In genomic region chr13:21150013-21150412, GRCh38 we compare ENCODE assay signal across 25 cellular contexts. TPM values are rescaled to one million over a fixed set of nuclear protein-coding genes. Genes with fewer than 3 reads are reported as not detected.
DNase-seq lines count a peak whose midpoint lies in the region; ATAC-seq, FAIRE-seq and TF ChIP-seq lines count a peak whose summit lies in the region.
"Had no signal": no experiment of that assay in that cellular context is flagged by ENCODE, and none has a peak within 500 bp of the region (broad histone marks: within the 10 kb centered on the region; RNA-seq: fewer than 3 reads in every experiment).

No MANE protein-coding gene starts in this region.

- no peak overlapping the region for H4K91ac ChIP-seq in mesenchymal stem cell (ENCODE audit: low read length)

- peaks cover 10 to 40% of the 10 kb centered on the region in 2 experiments for H3K36me3 ChIP-seq in mesenchymal stem cell (ENCODE audit: control insufficient read depth in 1 of 2, insufficient read depth in 2 of 2, low read depth in 1 of 2, low read length in 2 of 2)

- no peak overlapping the region for H3K27ac ChIP-seq in mesenchymal stem cell (ENCODE audit: low read length, poor library complexity, severe bottlenecking)
- H3K27ac ChIP-seq: esophagus squamous epithelium, tibial nerve had no signal

- no peak overlapping the region for H3K23ac ChIP-seq in mesenchymal stem cell (ENCODE audit: low read length in 2 of 2)

- WGBS in mesenchymal stem cell, result no CpG with 5 or more reads among the region's 1 CpG

- H3K4me1 Mint-ChIP-seq in activated T-cell treated with anti-CD3 and anti-CD28 coated beads, Interleukin-2, amount 50 U/mL, for 72 hours (ENCODE audit: low read depth), result peaks cover under 1% of the 10 kb centered on the region

- H3K27ac Mint-ChIP-seq in activated T-cell treated with anti-CD3 and anti-CD28 coated beads, Interleukin-2, amount 50 U/mL, for 72 hours, result peak overlapping the region; percentile 80
- H3K27ac Mint-ChIP-seq: activated CD8-positive, alpha-beta memory T cell treated with anti-CD3 and anti-CD28 coated beads, Interleukin-2, amount 10 ng/mL, durations not matched to agents 7 days and 5 days; CD4-positive, CD25-positive, alpha-beta regulatory T cell; effector memory CD8-positive, alpha-beta T cell; natural killer cell treated with Interleukin-12 subunit alpha and Interleukin-12 subunit beta and Interleukin-15 and Interleukin-18, amount 100 ng/mL, for 72 hours; progenitor cell of endocrine pancreas; stimulated activated naive CD8-positive, alpha-beta T cell treated with anti-CD3 and anti-CD28 coated beads, Interleukin-15, Interleukin-2, amounts not matched to agents 100 ng/mL and 50 ng/mL, for 24 hours had no signal

- no peak overlapping the region for H2BK120ac ChIP-seq in mesenchymal stem cell (ENCODE audit: low read depth, low read length)

- no peak overlapping the region for H3K9ac ChIP-seq in mesenchymal stem cell (ENCODE audit: low read length)

- no peak overlapping the region for H3K4me3 Mint-ChIP-seq in activated T-cell treated with anti-CD3 and anti-CD28 coated beads, Interleukin-2, amount 50 U/mL, for 72 hours
- H3K4me3 Mint-ChIP-seq: activated CD8-positive, alpha-beta memory T cell treated with anti-CD3 and anti-CD28 coated beads, Interleukin-2, amount 10 ng/mL, durations not matched to agents 7 days and 5 days; CD4-positive, CD25-positive, alpha-beta regulatory T cell; effector memory CD8-positive, alpha-beta T cell; natural killer cell treated with Interleukin-12 subunit alpha and Interleukin-12 subunit beta and Interleukin-15 and Interleukin-18, amount 100 ng/mL, for 72 hours; stimulated activated naive CD8-positive, alpha-beta T cell treated with anti-CD3 and anti-CD28 coated beads, Interleukin-15, Interleukin-2, amounts not matched to agents 100 ng/mL and 50 ng/mL, for 24 hours had no signal

- no peak overlapping the region for H3K4me3 ChIP-seq in mesenchymal stem cell (ENCODE audit: insufficient read depth in 1 of 2, low read depth in 1 of 2, low read length in 2 of 2)
- H3K4me3 ChIP-seq: esophagus squamous epithelium, tibial nerve had no signal

- no peak overlapping the region for H2AFZ ChIP-seq in mesenchymal stem cell (ENCODE audit: low read depth, low read length)

- H3K4me1 ChIP-seq in mesenchymal stem cell (ENCODE audit: control insufficient read depth, insufficient read depth, low read depth, low read length), result no peaks in the 10 kb centered on the region

- H3K4ac ChIP-seq in mesenchymal stem cell (ENCODE audit: low read depth in 1 of 2, low read length in 2 of 2), result no peak overlapping the region

- peaks cover 5 to 11% of the 10 kb centered on the region in 2 donors for H3K36me3 Mint-ChIP-seq in activated T-cell treated with anti-CD3 and anti-CD28 coated beads, Interleukin-2, amount 50 U/mL, for 72 hours (ENCODE audit: insufficient read depth in 2 of 2)

- no peaks in the 10 kb centered on the region for H3K27me3 ChIP-seq in mesenchymal stem cell (ENCODE audit: control insufficient read depth in 1 of 2, insufficient read depth in 1 of 2, low read length in 2 of 2)
- H3K27me3 ChIP-seq: esophagus squamous epithelium, tibial nerve had no signal

- no peak for ATAC-seq in activated T-cell treated with anti-CD3 and anti-CD28 coated beads, Interleukin-2, amount 50 U/mL, for 72 hours (replicated peaks in 1 of 2)
- ATAC-seq in GM19351 (IDR thresholded peaks at IDR 0.05; ENCODE audit: unreplicated experiment), result peak; percentile 6
- ATAC-seq in HG03460 (IDR thresholded peaks at IDR 0.05; ENCODE audit: unreplicated experiment), result no peak
- ATAC-seq: effector memory CD8-positive, alpha-beta T cell; natural killer cell treated with Interleukin-12 subunit alpha and Interleukin-12 subunit beta and Interleukin-15 and Interleukin-18, amount 100 ng/mL, for 72 hours had no signal

- DNase-seq in activated T-cell treated with anti-CD3 and anti-CD28 coated beads, Interleukin-2, amount 50 U/mL, for 72 hours, result no peak
- no peak for DNase-seq in activated T-cell treated with anti-CD3 and anti-CD28 coated beads, Interleukin-2, amount 50 U/mL, for 1 hour
- DNase-seq in OCI-M1 (lab: John Stamatoyannopoulos, UW) (peak; percentile 26), mesenchymal stem cell (peak; percentile 31), D721Med (ENCODE audit: insufficient read length, low spot score) (no peak), superior temporal gyrus (ENCODE audit: extremely low spot score) (no peak)
- DNase-seq: activated CD8-positive, alpha-beta memory T cell treated with anti-CD3 and anti-CD28 coated beads, Interleukin-2, amount 10 ng/mL, durations not matched to agents 7 days and 5 days; activated gamma-delta T cell; CD4-positive, CD25-positive, alpha-beta regulatory T cell; cerebellar nuclear complex; DMS 273 treated with DMSO at 0.1 percent for 48 hours; effector memory CD8-positive, alpha-beta T cell; esophagus squamous epithelium; mesendoderm; NCI-H2081 treated with DMSO at 0.1 percent for 48 hours; NCI-H510A treated with DMSO at 0.1 percent for 48 hours; stimulated activated CD4-positive, alpha-beta T cell treated with anti-CD3 and anti-CD28 coated beads, Interleukin-2, amount 100 ng/mL, for 48 hours; SW 1271 had no signal

- FAIRE-seq in D721Med (lab: Jason Lieb, UNC), result no peak
- FAIRE-seq: G401.6 had no signal

- no peak overlapping the region for H2BK5ac ChIP-seq in mesenchymal stem cell (ENCODE audit: low read depth, low read length, poor library complexity, severe bottlenecking)

- H3K79me1 ChIP-seq in mesenchymal stem cell (replicated peaks; ENCODE audit: low read length, poor library complexity, severe bottlenecking), result peaks cover 2% of the 10 kb centered on the region

- H3K9me3 Mint-ChIP-seq in activated T-cell treated with anti-CD3 and anti-CD28 coated beads, Interleukin-2, amount 50 U/mL, for 72 hours, result no peaks in the 10 kb centered on the region
- H3K9me3 Mint-ChIP-seq: CD4-positive, CD25-positive, alpha-beta regulatory T cell; effector memory CD8-positive, alpha-beta T cell; natural killer cell treated with Interleukin-12 subunit alpha and Interleukin-12 subunit beta and Interleukin-15 and Interleukin-18, amount 100 ng/mL, for 72 hours; stimulated activated naive CD8-positive, alpha-beta T cell treated with anti-CD3 and anti-CD28 coated beads, Interleukin-15, Interleukin-2, amounts not matched to agents 100 ng/mL and 50 ng/mL, for 24 hours had no signal

- H3K27me3 Mint-ChIP-seq in activated T-cell treated with anti-CD3 and anti-CD28 coated beads, Interleukin-2, amount 50 U/mL, for 72 hours (ENCODE audit: low read depth), result no peaks in the 10 kb centered on the region
- H3K27me3 Mint-ChIP-seq: activated CD8-positive, alpha-beta memory T cell treated with anti-CD3 and anti-CD28 coated beads, Interleukin-2, amount 10 ng/mL, durations not matched to agents 7 days and 5 days; CD4-positive, CD25-positive, alpha-beta regulatory T cell; effector memory CD8-positive, alpha-beta T cell; natural killer cell treated with Interleukin-12 subunit alpha and Interleukin-12 subunit beta and Interleukin-15 and Interleukin-18, amount 100 ng/mL, for 72 hours; progenitor cell of endocrine pancreas; stimulated activated naive CD8-positive, alpha-beta T cell treated with anti-CD3 and anti-CD28 coated beads, Interleukin-15, Interleukin-2, amounts not matched to agents 100 ng/mL and 50 ng/mL, for 24 hours had no signal

- no peak overlapping the region for H4K8ac ChIP-seq in mesenchymal stem cell (ENCODE audit: low read length)

- H3K14ac ChIP-seq in mesenchymal stem cell (ENCODE audit: low read length in 2 of 2), result no peak overlapping the region

- no peak overlapping the region for H3K18ac ChIP-seq in mesenchymal stem cell (ENCODE audit: low read depth in 1 of 2, low read length in 2 of 2)

- no peaks in the 10 kb centered on the region for H3K9me3 ChIP-seq in mesenchymal stem cell (ENCODE audit: control insufficient read depth, low read length)
- H3K9me3 ChIP-seq: esophagus squamous epithelium, tibial nerve had no signal

- H2AK5ac ChIP-seq in mesenchymal stem cell (ENCODE audit: low read length, severe bottlenecking), result no peak overlapping the region

- H2BK15ac ChIP-seq in mesenchymal stem cell (ENCODE audit: low read depth, poor library complexity, severe bottlenecking), result no peak overlapping the region

- H2BK12ac ChIP-seq in mesenchymal stem cell (ENCODE audit: low read length in 2 of 2), result no peak overlapping the region

- no peak overlapping the region for H3K4me2 ChIP-seq in mesenchymal stem cell (ENCODE audit: low read length, poor library complexity, severe bottlenecking)

- TF ChIP-seq CTCF in D721Med (IDR thresholded peaks at IDR 0.05; ENCODE audit: insufficient read depth, missing control alignments), result no peak

RNA-seq across cellular contexts. Expression of gene SAP18, which starts 10.1 kb away (rescaled TPM):
- 100 to 1,000 TPM; 255 to 274 TPM for total RNA-seq in activated T-cell treated with anti-CD3 and anti-CD28 coated beads, Interleukin-2, amount 50 U/mL, for 72 hours
- polyA plus RNA-seq in mesenchymal stem cell (2013, experiment 1 of 2), result 156 TPM
- 163 TPM for polyA plus RNA-seq in mesenchymal stem cell (2013, experiment 2 of 2)

RNA-seq across cellular contexts. Expression of gene SKA3, which starts 26.3 kb away (rescaled TPM):
- total RNA-seq in activated T-cell treated with anti-CD3 and anti-CD28 coated beads, Interleukin-2, amount 50 U/mL, for 72 hours, result 10 to 100 TPM; 32.0 to 34.6 TPM
- 3.2 TPM for polyA plus RNA-seq in mesenchymal stem cell (2013, experiment 1 of 2)
- polyA plus RNA-seq in mesenchymal stem cell (2013, experiment 2 of 2), result 3.4 TPM

RNA-seq across cellular contexts. Expression of gene MRPL57, which starts 26.4 kb away (rescaled TPM):
- total RNA-seq in activated T-cell treated with anti-CD3 and anti-CD28 coated beads, Interleukin-2, amount 50 U/mL, for 72 hours, result 10 to 100 TPM; 15.4 to 17.0 TPM
- 18.5 TPM for polyA plus RNA-seq in mesenchymal stem cell (2013, experiment 1 of 2)
- polyA plus RNA-seq in mesenchymal stem cell (2013, experiment 2 of 2), result 18.9 TPM

Comparison
In these comparisons a context has a peak if more than half of its experiments do, and no peak if none do; other contexts are left out.
1. DNase-seq: peak in OCI-M1 (single experiment) and mesenchymal stem cell (single experiment); none in activated T-cell treated with anti-CD3 and anti-CD28 coated beads, Interleukin-2, amount 50 U/mL, for 72 hours (0 of 2), activated T-cell treated with anti-CD3 and anti-CD28 coated beads, Interleukin-2, amount 50 U/mL, for 1 hour (single experiment), D721Med (single experiment) and superior temporal gyrus (single experiment).